Comparison of ENCODE assay signal across 8 cellular contexts in the genomic region with DNA sequence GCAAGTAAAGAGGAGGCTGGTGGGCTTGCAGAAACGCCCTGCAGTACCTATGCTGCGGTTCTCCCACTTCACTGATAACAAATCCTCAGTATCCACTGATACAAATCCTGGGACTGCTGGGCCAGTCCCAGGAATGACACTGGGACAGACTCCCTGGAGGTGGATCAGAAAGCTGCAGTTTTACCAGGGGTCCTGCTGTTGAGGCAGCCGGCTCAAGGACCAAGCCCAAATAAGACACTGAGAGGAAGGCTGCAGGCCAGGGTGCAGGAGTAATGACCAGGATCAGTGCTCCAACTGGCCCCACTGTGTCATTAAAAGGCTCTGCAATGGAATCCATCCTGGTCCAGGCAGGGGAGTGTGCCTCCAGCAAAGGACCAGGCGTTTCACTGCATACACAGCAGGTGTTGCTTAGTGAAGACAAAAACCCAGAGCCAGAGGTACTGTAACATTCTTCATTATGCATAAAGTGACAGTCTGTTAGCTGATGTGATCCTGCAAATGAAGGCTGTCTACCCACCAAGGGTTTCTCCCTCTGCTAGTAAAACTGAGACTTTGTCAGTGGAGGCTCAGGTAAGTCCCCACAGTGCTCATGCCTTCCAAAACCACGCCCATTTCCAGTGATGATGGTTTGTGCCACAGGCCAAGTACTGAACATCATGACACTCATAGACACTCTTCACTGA. TPM values are rescaled to one million over a fixed set of nuclear protein-coding genes. Genes with fewer than 3 reads are reported as not detected.
DNase-seq lines count a peak whose midpoint lies in the region; ATAC-seq and TF ChIP-seq lines count a peak whose summit lies in the region.

No MANE protein-coding gene starts in this region.

- WGBS in psoas muscle, 3 donors = 73 to 91% (median 74%) methylated on average over 5 of the region's 5 CpGs

- intact Hi-C loops in psoas muscle (cut with DNase I) = loop anchor here (5.0 to 10.0 kb wide), 2 partner anchors 154 to 157 kb away; partner anchors contain the start of gene CLTCL1 (in 2 of the 2)

- H3K27me3 ChIP-seq in HUES48 (ENCODE audit: control insufficient read depth, insufficient read depth, low read length) (peaks cover 8% of the 10 kb centered on the region; the same call in 1 of the 2 replicates), psoas muscle (ENCODE audit: insufficient read depth in 3 of 3, low read length in 2 of 3) (no peaks in the 10 kb centered on the region)

- H3K36me3 Mint-ChIP-seq in activated naive CD4-positive, alpha-beta T cell treated with anti-CD3 and anti-CD28 coated beads, Interleukin-2, amount 50 U/mL, for 24 hours = peaks cover 9% of the 10 kb centered on the region

- no peak overlapping the region for H3K9ac ChIP-seq in HUES48 (ENCODE audit: low read depth, low read length)

- H3K27me3 Mint-ChIP-seq in activated naive CD4-positive, alpha-beta T cell treated with anti-CD3 and anti-CD28 coated beads, Interleukin-2, amount 50 U/mL, for 24 hours = no peaks in the 10 kb centered on the region

- H3K36me3 ChIP-seq in HUES48 (ENCODE audit: control insufficient read depth, insufficient read depth, low read length) = peaks cover 64% of the 10 kb centered on the region
- H3K36me3 ChIP-seq in psoas muscle (ENCODE audit: insufficient read depth in 1 of 2, low read depth in 1 of 2) = peaks cover 5 to 61% of the 10 kb centered on the region in 2 donors

- no peak for TF ChIP-seq CTCF in GM12864 (IDR thresholded peaks at IDR 0.05; ENCODE audit: low read depth, low read length, missing control alignments)
- no peak for TF ChIP-seq CTCF in psoas muscle (IDR thresholded peaks at IDR 0.05)

- peak overlapping the region; percentile 59 for H3K27ac Mint-ChIP-seq in activated naive CD4-positive, alpha-beta T cell treated with anti-CD3 and anti-CD28 coated beads, Interleukin-2, amount 50 U/mL, for 24 hours

- peak overlapping the region; percentile 45 for H3K4me3 Mint-ChIP-seq in activated naive CD4-positive, alpha-beta T cell treated with anti-CD3 and anti-CD28 coated beads, Interleukin-2, amount 50 U/mL, for 24 hours

- H3K4me1 ChIP-seq in HUES48 (ENCODE audit: control insufficient read depth, insufficient read depth, low read length) = peaks cover 5% of the 10 kb centered on the region; the same call in 1 of the 2 replicates
- H3K4me1 ChIP-seq in psoas muscle = peaks cover 36% of the 10 kb centered on the region

- H3K27ac ChIP-seq in HUES48 (ENCODE audit: low read depth, low read length) = no peak overlapping the region
- peak overlapping the region; percentile 98 for H3K27ac ChIP-seq in psoas muscle

- H3K4me3 ChIP-seq in GM12864 (ENCODE audit: low read depth, low read length) = peak overlapping the region; percentile 87; the same call in 1 of the 2 replicates
- H3K4me3 ChIP-seq in HUES48 (ENCODE audit: low read depth, low read length) = peak overlapping the region; percentile 70
- H3K4me3 ChIP-seq in psoas muscle = peak overlapping the region; percentile 94

- H3K9me3 Mint-ChIP-seq in activated naive CD4-positive, alpha-beta T cell treated with anti-CD3 and anti-CD28 coated beads, Interleukin-2, amount 50 U/mL, for 24 hours = no peaks in the 10 kb centered on the region

- peak; percentile 43 for DNase-seq in GM12864 (ENCODE audit: low read depth)
- DNase-seq in psoas muscle = no peak
- no peak for DNase-seq in glomerular visceral epithelial cell (ENCODE audit: extremely low spot score)
- no peak for DNase-seq in cortex of kidney (lab: John Stamatoyannopoulos, UW)

- H3K4me1 Mint-ChIP-seq in activated naive CD4-positive, alpha-beta T cell treated with anti-CD3 and anti-CD28 coated beads, Interleukin-2, amount 50 U/mL, for 24 hours = peaks cover 38% of the 10 kb centered on the region

- no peak for ATAC-seq in psoas muscle
- ATAC-seq in HG03135 (IDR thresholded peaks at IDR 0.05; ENCODE audit: unreplicated experiment) = no peak
- ATAC-seq in HG02623 (IDR thresholded peaks at IDR 0.05; ENCODE audit: unreplicated experiment) = no peak

- H3K9me3 ChIP-seq in HUES48 (ENCODE audit: control insufficient read depth, insufficient read depth, low read length) (no peaks in the 10 kb centered on the region), psoas muscle (no peaks in the 10 kb centered on the region)

RNA-seq across cellular contexts. Expression of gene C22orf39, which starts 1.4 kb away (rescaled TPM):
- 100 to 1,000 TPM in 1 of 4 donors, 10 to 100 TPM in 3; 84.3 to 101 (median 92.3) TPM for total RNA-seq in psoas muscle
- polyA plus RNA-seq in psoas muscle = 100 to 1,000 TPM in 1 of 3 donors, 10 to 100 TPM in 2; 60.9 to 104 (median 66.7) TPM

RNA-seq across cellular contexts. Expression of gene MRPL40, which starts 16.5 kb away (rescaled TPM):
- total RNA-seq in psoas muscle = 10 to 100 TPM; 53.7 to 70.5 (median 58.2) TPM
- 10 to 100 TPM; 45.8 to 78.6 (median 62.3) TPM for polyA plus RNA-seq in psoas muscle

RNA-seq across cellular contexts. Expression of gene HIRA, which starts 17.3 kb away (rescaled TPM):
- total RNA-seq in psoas muscle = 10 to 100 TPM; 12.3 to 32.7 (median 18.8) TPM
- 10 to 100 TPM; 13.3 to 18.9 (median 14.4) TPM for polyA plus RNA-seq in psoas muscle

RNA-seq across cellular contexts. Expression of gene UFD1, which starts 30.1 kb away (rescaled TPM):
- total RNA-seq in psoas muscle = 10 to 100 TPM; 44.3 to 97.4 (median 58.4) TPM
- 100 to 1,000 TPM in 2 of 3 donors, 10 to 100 TPM in 1; 79.6 to 226 (median 124) TPM for polyA plus RNA-seq in psoas muscle

RNA-seq across cellular contexts. Expression of gene CDC45, which starts 30.8 kb away (rescaled TPM):
- under 1 TPM in 2 of 4 donors, not detected in 2; 0.50 to 0.71 TPM for total RNA-seq in psoas muscle
- polyA plus RNA-seq in psoas muscle = under 1 TPM; 0.30 to 0.77 (median 0.73) TPM
